ENCODE assay signal across 27 cellular contexts in the genomic region with DNA sequence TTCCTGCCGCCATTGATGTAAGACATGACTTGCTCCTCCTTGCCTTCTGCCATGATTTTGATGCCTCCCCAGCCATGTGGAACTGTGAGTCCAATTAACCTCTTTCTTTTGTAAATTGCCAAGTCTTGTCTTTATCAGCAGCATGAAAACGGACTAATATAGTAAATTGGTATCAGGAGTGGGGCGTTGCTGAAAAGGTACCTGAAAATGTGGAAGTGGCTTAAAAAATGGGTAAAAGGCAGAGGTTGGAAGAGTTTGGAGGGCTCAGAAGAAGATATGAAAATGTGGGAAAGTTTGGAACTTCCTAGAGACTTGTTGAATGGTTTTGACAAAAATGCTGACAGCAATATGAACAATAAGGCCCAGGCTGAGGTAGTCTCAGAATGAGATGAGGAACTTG.
"Had no signal": no experiment of that assay in that cellular context is flagged by ENCODE, and none has a peak within 500 bp of the region (broad histone marks: within the 10 kb centered on the region; RNA-seq: fewer than 3 reads in every experiment).

No MANE protein-coding gene starts in this region.

- H3K4me3 Mint-ChIP-seq: immature natural killer cell; nephron; neural crest cell; stimulated activated effector memory CD8-positive, alpha-beta T cell treated with anti-CD3 and anti-CD28 coated beads, Interleukin-12 subunit alpha, Interleukin-12 subunit beta, amount 100 ng/mL, for 72 hours; stimulated activated naive CD8-positive, alpha-beta T cell treated with anti-CD3 and anti-CD28 coated beads, Interleukin-15, Interleukin-2, amounts not matched to agents 100 ng/mL and 50 ng/mL, for 24 hours had no signal

- H3K4me1 Mint-ChIP-seq: nephron, neural crest cell had no signal

- DNase-seq: hypothalamus; immature natural killer cell; kidney; left colon; left lung; lower lobe of right lung; mammary epithelial cell; mesenchymal stem cell; naive thymus-derived CD8-positive, alpha-beta T cell; nucleus accumbens; pancreas; posterior cingulate gyrus; retina; right cardiac atrium; spleen; stimulated activated CD4-positive, alpha-beta T cell treated with anti-CD3 and anti-CD28 coated beads, Interleukin-4, amount 100 ng/mL, for 24 hours; stimulated activated naive CD4-positive, alpha-beta T cell; substantia nigra; transverse colon; upper lobe of left lung had no signal

- H3K27me3 ChIP-seq: left lung, pancreas, spleen, transverse colon, upper lobe of left lung had no signal

- H3K27me3 Mint-ChIP-seq: naive thymus-derived CD8-positive, alpha-beta T cell; stimulated activated naive CD8-positive, alpha-beta T cell treated with anti-CD3 and anti-CD28 coated beads, Interleukin-15, Interleukin-2, amounts not matched to agents 100 ng/mL and 50 ng/mL, for 24 hours had no signal

- H3K4me3 ChIP-seq: left lung, lower lobe of right lung, pancreas, prostate gland, skin epidermis, spleen, transverse colon, upper lobe of left lung had no signal

- H3K9me3 ChIP-seq: pancreas, prostate gland had no signal

- ATAC-seq: left colon; left lung; lower lobe of right lung; naive thymus-derived CD8-positive, alpha-beta T cell; pancreas; right cardiac atrium; sciatic nerve; stimulated activated effector memory CD8-positive, alpha-beta T cell treated with anti-CD3 and anti-CD28 coated beads, Interleukin-12 subunit alpha, Interleukin-12 subunit beta, amount 100 ng/mL, for 72 hours had no signal

- H3K27ac Mint-ChIP-seq: naive thymus-derived CD8-positive, alpha-beta T cell; nephron; stimulated activated effector memory CD8-positive, alpha-beta T cell treated with anti-CD3 and anti-CD28 coated beads, Interleukin-12 subunit alpha, Interleukin-12 subunit beta, amount 100 ng/mL, for 72 hours; stimulated activated naive CD8-positive, alpha-beta T cell treated with anti-CD3 and anti-CD28 coated beads, Interleukin-15, Interleukin-2, amounts not matched to agents 100 ng/mL and 50 ng/mL, for 24 hours had no signal

- H3K36me3 ChIP-seq: prostate gland had no signal

- H3K27ac ChIP-seq: left lung, lower lobe of right lung, pancreas, prostate gland, skin epidermis, spleen, transverse colon, upper lobe of left lung had no signal

- H3K4me1 ChIP-seq: left lung, lower lobe of right lung, pancreas, prostate gland, upper lobe of left lung had no signal
